8 cellular contexts compared by ENCODE assay signal in the genomic region with DNA sequence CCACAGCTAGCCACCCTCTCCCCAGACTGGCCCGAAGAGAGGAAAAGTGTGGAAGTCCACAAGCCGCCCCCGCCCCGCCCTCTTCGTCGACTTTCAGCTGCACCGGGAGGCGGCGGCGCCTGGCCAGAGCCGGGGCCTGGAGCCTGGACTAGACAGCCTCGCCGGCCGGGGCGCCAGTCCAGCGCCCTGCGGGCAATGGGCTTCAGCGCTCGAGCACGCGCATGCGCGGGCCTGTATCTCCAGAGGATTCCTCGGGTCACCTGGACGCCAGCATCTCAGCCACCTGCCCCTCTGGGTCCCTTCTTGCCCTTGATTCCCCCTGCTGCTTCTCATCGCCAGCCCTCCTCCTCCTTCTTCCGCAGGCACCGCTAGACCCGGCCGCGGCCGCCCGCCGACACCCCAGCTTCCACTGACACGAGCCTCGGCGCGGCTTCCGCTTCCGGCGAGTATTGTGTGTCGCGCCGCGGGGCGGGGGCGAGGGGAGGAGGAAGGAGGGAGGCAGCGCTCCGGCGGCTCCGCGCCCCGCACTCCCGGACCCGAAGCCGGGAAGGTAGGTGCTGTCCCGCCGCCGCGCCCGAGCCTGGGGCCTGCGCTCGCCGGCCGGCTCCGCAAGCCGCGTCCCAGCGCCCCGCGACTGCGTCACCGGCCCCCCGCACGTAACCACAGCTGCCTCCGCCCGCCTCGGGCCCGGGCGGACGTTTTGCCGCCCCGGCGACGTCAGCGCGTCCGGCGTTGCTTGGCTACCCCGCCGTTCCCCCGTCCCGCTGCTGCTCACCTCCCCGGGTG. TPM values are rescaled to one million over a fixed set of nuclear protein-coding genes. Genes with fewer than 3 reads are reported as not detected.
DNase-seq lines count a peak whose midpoint lies in the region; ATAC-seq and TF ChIP-seq lines count a peak whose summit lies in the region.

A gene (plus strand): TSS at position 482 of the 786 bp plus-strand sequence. CDS start 2,391 bp downstream, outside the sequence.

- peak; percentile 76 for ATAC-seq in GM19025 (IDR thresholded peaks at IDR 0.05; ENCODE audit: low read depth, unreplicated experiment)
- ATAC-seq in HG03196 (IDR thresholded peaks at IDR 0.05; ENCODE audit: unreplicated experiment): peak; percentile 71
- ATAC-seq in activated CD4-positive, CD25-positive, alpha-beta regulatory T cell treated with anti-CD3 and anti-CD28 coated beads, Interleukin-2, amount 50 U/mL, for 24 hours: peak; percentile 64 to 66

- no peak for TF ChIP-seq CTCF in AG09319 (IDR thresholded peaks at IDR 0.05; ENCODE audit: low read depth, low read length)

- DNase-seq in AG09319 (ENCODE audit: extremely low read depth, low read depth): peak; percentile 55
- peak; percentile 64 for DNase-seq in NCI-H460 (ENCODE audit: extremely low read depth, low read depth)
- DNase-seq in central memory CD4-positive, alpha-beta T cell: peak; percentile 92
- DNase-seq in islet precursor cell: peak; percentile 93
- DNase-seq in stimulated activated CD4-positive, alpha-beta T cell treated with anti-CD3 and anti-CD28 coated beads, Interleukin-12 subunit alpha, Interleukin-12 subunit beta, amount 100 ng/mL, for 4 hours: peak; percentile 86

RNA-seq across cellular contexts. Expression of the gene that starts here (rescaled TPM):
- 7.0 and 9.7 TPM in 2 replicates for total RNA-seq in NCI-H460 (2014; rRNA removed; shearing (Covaris generic))
- 15.6 and 18.6 TPM in 2 replicates for polyA plus RNA-seq in NCI-H460 (2014; cell fraction: nucleus; rRNA removed)

Comparison
In these comparisons a context has a peak if more than half of its experiments do, and no peak if none do; other contexts are left out.
1. Peak in every context shown above with its lines: DNase-seq and ATAC-seq.